ENCODE assay signal across 1 cellular context in the genomic region with DNA sequence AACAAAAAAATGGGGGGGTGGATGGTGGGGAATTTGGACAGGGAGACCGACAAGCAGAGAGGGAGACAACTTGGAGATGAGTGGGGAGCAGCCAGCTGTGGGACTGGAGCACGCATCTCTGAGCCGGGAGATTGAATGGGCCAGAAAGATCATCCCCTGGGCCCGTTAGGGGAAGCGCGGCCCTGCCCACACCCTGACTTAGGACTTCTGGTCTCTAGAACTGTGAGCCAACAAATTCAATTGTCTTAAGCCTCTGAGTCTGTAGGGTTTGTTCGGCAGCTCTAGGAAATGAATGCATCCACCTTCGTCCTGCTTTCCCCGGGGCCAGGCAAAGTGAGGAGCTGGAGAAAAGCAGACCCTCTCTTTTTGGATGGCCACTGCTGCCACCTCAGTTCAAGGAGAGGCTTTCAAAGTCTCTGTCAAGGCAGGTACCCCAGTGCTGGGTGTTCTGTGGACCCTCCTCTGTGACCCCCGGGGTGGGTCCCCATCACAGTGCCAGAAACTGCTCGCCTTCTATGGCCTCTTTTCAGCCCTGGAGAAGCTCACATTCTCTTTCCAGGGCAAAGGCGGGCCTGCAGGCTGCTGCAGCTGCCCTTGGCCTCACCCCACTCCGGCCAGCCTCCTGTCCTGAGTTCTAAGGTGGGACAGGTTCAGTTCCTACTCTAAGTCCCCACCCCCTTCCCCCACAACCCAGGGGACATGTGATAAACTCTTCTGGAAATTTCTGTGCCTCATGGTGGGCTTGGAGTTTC.
TF ChIP-seq lines count a peak whose summit lies in the region.

No MANE protein-coding gene starts in this region.

TF ChIP-seq in HepG2, 621 proteins besides CTCF, POLR2A, EP300 and RAD21 (continued from another document):
- TF ChIP-seq RNF219 (CRISPR knock-in tag; IDR thresholded peaks at IDR 0.05): no peak
- TF ChIP-seq PAF1 (CRISPR knock-in tag; IDR thresholded peaks at IDR 0.05): no peak
- no peak for TF ChIP-seq JUND (CRISPR knock-in tag; IDR thresholded peaks at IDR 0.05)
- TF ChIP-seq ZNF777 (CRISPR knock-in tag; IDR thresholded peaks at IDR 0.05): no peak
- no peak for TF ChIP-seq RARA (CRISPR knock-in tag; IDR thresholded peaks at IDR 0.05)
- TF ChIP-seq ZNF850 (CRISPR knock-in tag; conservative IDR thresholded peaks at IDR 0.05): no peak
- TF ChIP-seq MTF2 (CRISPR knock-in tag; IDR thresholded peaks at IDR 0.05; ENCODE audit: borderline replicate concordance): no peak
- TF ChIP-seq BRD4 (CRISPR knock-in tag; IDR thresholded peaks at IDR 0.05): no peak
- TF ChIP-seq ZFP90 (CRISPR knock-in tag; IDR thresholded peaks at IDR 0.05; ENCODE audit: borderline replicate concordance): no peak
- TF ChIP-seq HIC2 (CRISPR knock-in tag; IDR thresholded peaks at IDR 0.05; ENCODE audit: low read depth): no peak
- TF ChIP-seq ZNF550 (CRISPR knock-in tag; IDR thresholded peaks at IDR 0.05; ENCODE audit: borderline replicate concordance): no peak
- no peak for TF ChIP-seq ZBTB34 (CRISPR knock-in tag; IDR thresholded peaks at IDR 0.05)
- no peak for TF ChIP-seq ZNF281 (CRISPR knock-in tag; IDR thresholded peaks at IDR 0.05; ENCODE audit: borderline replicate concordance)
- TF ChIP-seq SOX5 (CRISPR knock-in tag; IDR thresholded peaks at IDR 0.05; ENCODE audit: borderline replicate concordance): no peak
- no peak for TF ChIP-seq NFYC (CRISPR knock-in tag; IDR thresholded peaks at IDR 0.05)
- TF ChIP-seq, protein P1, sequence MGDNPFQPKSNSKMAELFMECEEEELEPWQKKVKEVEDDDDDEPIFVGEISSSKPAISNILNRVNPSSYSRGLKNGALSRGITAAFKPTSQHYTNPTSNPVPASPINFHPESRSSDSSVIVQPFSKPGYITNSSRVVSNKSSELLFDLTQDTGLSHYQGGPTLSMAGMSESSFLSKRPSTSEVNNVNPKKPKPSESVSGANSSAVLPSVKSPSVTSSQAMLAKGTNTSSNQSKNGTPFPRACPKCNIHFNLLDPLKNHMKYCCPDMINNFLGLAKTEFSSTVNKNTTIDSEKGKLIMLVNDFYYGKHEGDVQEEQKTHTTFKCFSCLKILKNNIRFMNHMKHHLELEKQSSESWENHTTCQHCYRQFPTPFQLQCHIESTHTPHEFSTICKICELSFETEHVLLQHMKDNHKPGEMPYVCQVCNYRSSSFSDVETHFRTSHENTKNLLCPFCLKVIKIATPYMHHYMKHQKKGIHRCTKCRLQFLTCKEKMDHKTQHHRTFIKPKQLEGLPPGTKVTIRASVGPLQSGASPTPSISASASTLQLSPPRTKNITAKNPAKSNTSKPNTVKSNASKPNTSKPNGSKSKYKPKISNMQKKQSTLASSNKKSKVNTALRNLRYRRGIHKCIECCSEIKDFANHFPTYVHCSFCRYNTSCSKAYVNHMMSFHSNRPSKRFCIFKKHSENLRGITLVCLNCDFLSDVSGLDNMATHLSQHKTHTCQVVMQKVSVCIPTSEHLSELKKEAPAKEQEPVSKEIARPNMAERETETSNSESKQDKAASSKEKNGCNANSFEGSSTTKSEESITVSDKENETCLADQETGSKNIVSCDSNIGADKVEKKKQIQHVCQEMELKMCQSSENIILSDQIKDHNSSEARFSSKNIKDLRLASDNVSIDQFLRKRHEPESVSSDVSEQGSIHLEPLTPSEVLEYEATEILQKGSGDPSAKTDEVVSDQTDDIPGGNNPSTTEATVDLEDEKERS (CRISPR knock-in tag; IDR thresholded peaks at IDR 0.05): 0 out of 2 replicates have a peak, but pooled peaks have one; percentile 35
- no peak for TF ChIP-seq ZNF703 (CRISPR knock-in tag; IDR thresholded peaks at IDR 0.05; ENCODE audit: borderline replicate concordance)
- TF ChIP-seq ZNF121 (CRISPR knock-in tag; IDR thresholded peaks at IDR 0.05): no peak
- no peak for TF ChIP-seq GPBP1L1 (CRISPR knock-in tag; IDR thresholded peaks at IDR 0.05)
- TF ChIP-seq ZNF34 (CRISPR knock-in tag; IDR thresholded peaks at IDR 0.05; ENCODE audit: borderline replicate concordance): no peak
